In genomic region chr17:80110447-80110812, GRCh38 we compare ENCODE assay signal across 21 cellular contexts. TPM values are rescaled to one million over a fixed set of nuclear protein-coding genes. Genes with fewer than 3 reads are reported as not detected.
"Had no signal": no experiment of that assay in that cellular context is flagged by ENCODE, and none has a peak within 500 bp of the region (broad histone marks: within the 10 kb centered on the region; RNA-seq: fewer than 3 reads in every experiment).

No MANE protein-coding gene starts in this region.

- DNase-seq: activated CD4-positive, alpha-beta T cell treated with anti-CD3 and anti-CD28 coated beads for 36 hours; activated CD4-positive, alpha-beta T cell treated with anti-CD3 and anti-CD28 coated beads, Interleukin-2, amount 50 U/mL, for 1 hour; activated CD8-positive, alpha-beta memory T cell treated with anti-CD3 and anti-CD28 coated beads, Interleukin-2, amount 50 U/mL, for 48 hours; activated CD8-positive, alpha-beta T cell treated with anti-CD3 and anti-CD28 coated beads, Interleukin-2, amount 10 ng/mL, durations not matched to agents 7 days and 5 days; activated gamma-delta T cell treated with Interleukin-2 at 50 U/mL for 16 hours; activated naive CD4-positive, alpha-beta T cell treated with anti-CD3 and anti-CD28 coated beads, Interleukin-2, amount 10 ng/mL, durations not matched to agents 7 days and 5 days; activated T-cell treated with anti-CD3 and anti-CD28 coated beads, Interleukin-2, amount 50 U/mL, for 4 hours; aorta; central memory CD4-positive, alpha-beta T cell; MM.1S; NCI-H1105; NCI-H1436; NCI-H1694 treated with DMSO at 0.1 percent for 48 hours; NCI-H2029 treated with DMSO at 0.1 percent for 48 hours; NCI-H510A treated with DMSO at 0.1 percent for 48 hours; NK-92 treated with Interleukin-12 subunit alpha and Interleukin-12 subunit beta, amount 100 ng/mL, for 24 hours; SHP77 treated with DMSO at 0.1 percent for 48 hours; T-cell; T-helper 2 cell; T1000 had no signal

- H3K27me3 Mint-ChIP-seq: activated CD4-positive, alpha-beta T cell treated with anti-CD3 and anti-CD28 coated beads for 36 hours; activated naive CD4-positive, alpha-beta T cell treated with anti-CD3 and anti-CD28 coated beads, Interleukin-2, amount 10 ng/mL, durations not matched to agents 7 days and 5 days; T-cell had no signal

- H3K4me1 Mint-ChIP-seq: activated CD4-positive, alpha-beta T cell treated with anti-CD3 and anti-CD28 coated beads for 36 hours; T-cell had no signal

- H3K4me3 ChIP-seq: K562 had no signal

- H3K9me3 Mint-ChIP-seq: activated naive CD4-positive, alpha-beta T cell treated with anti-CD3 and anti-CD28 coated beads, Interleukin-2, amount 10 ng/mL, durations not matched to agents 7 days and 5 days had no signal

- H3K4me3 Mint-ChIP-seq: activated CD4-positive, alpha-beta T cell treated with anti-CD3 and anti-CD28 coated beads for 36 hours; activated CD8-positive, alpha-beta T cell treated with anti-CD3 and anti-CD28 coated beads, Interleukin-2, amount 10 ng/mL, durations not matched to agents 7 days and 5 days; activated naive CD4-positive, alpha-beta T cell treated with anti-CD3 and anti-CD28 coated beads, Interleukin-2, amount 10 ng/mL, durations not matched to agents 7 days and 5 days; activated T-cell treated with anti-CD3 and anti-CD28 coated beads, Interleukin-2, amount 50 U/mL, for 4 hours; T-cell had no signal

- H3K27ac Mint-ChIP-seq: activated CD4-positive, alpha-beta T cell treated with anti-CD3 and anti-CD28 coated beads for 36 hours; activated CD8-positive, alpha-beta T cell treated with anti-CD3 and anti-CD28 coated beads, Interleukin-2, amount 10 ng/mL, durations not matched to agents 7 days and 5 days; activated naive CD4-positive, alpha-beta T cell treated with anti-CD3 and anti-CD28 coated beads, Interleukin-2, amount 10 ng/mL, durations not matched to agents 7 days and 5 days; T-cell had no signal

- H3K36me3 Mint-ChIP-seq: activated naive CD4-positive, alpha-beta T cell treated with anti-CD3 and anti-CD28 coated beads, Interleukin-2, amount 10 ng/mL, durations not matched to agents 7 days and 5 days had no signal

- ATAC-seq: activated CD4-positive, alpha-beta T cell treated with anti-CD3 and anti-CD28 coated beads for 36 hours; activated CD8-positive, alpha-beta T cell treated with anti-CD3 and anti-CD28 coated beads, Interleukin-2, amount 10 ng/mL, durations not matched to agents 7 days and 5 days; activated T-cell treated with anti-CD3 and anti-CD28 coated beads, Interleukin-2, amount 50 U/mL, for 4 hours; K562; T-cell had no signal

RNA-seq across cellular contexts. Expression of gene CARD14, which starts 59.4 kb away (rescaled TPM):
- total RNA-seq: activated CD4-positive, alpha-beta T cell treated with anti-CD3 and anti-CD28 coated beads for 36 hours; activated CD8-positive, alpha-beta T cell treated with anti-CD3 and anti-CD28 coated beads, Interleukin-2, amount 10 ng/mL, durations not matched to agents 7 days and 5 days; activated T-cell treated with anti-CD3 and anti-CD28 coated beads, Interleukin-2, amount 50 U/mL, for 4 hours; K562 had no signal
